Comparison of ENCODE assay signal across 30 cellular contexts in the genomic region with DNA sequence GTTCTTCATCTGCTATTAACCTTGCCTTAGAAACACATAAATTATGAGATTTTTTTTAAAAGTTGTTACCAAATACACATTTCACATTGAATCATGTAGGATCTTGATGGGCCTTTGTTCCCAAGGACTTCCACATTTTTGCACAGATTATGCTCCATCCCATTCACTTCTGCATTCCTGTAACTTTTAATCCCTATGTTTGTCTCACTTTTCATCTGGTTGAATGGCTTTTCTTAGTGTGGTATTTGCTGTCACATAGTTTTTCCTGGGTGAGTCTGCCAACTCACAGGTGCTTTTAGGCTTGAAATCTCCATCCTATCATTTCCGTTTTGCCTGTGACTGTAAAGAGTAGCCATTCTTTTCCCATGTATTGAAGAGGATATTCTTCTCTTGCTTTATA.
"Had no signal": no experiment of that assay in that cellular context is flagged by ENCODE, and none has a peak within 500 bp of the region (broad histone marks: within the 10 kb centered on the region; RNA-seq: fewer than 3 reads in every experiment).

No MANE protein-coding gene starts in this region.

- H3K4me3 Mint-ChIP-seq: activated CD4-positive, alpha-beta memory T cell treated with anti-CD3 and anti-CD28 coated beads for 36 hours; activated CD4-positive, alpha-beta T cell treated with anti-CD3 and anti-CD28 coated beads for 36 hours; activated CD4-positive, alpha-beta T cell treated with anti-CD3 and anti-CD28 coated beads, Interleukin-2, amount 10 ng/mL, durations not matched to agents 24 days and 14 days; activated CD8-positive, alpha-beta memory T cell treated with anti-CD3 and anti-CD28 coated beads, Interleukin-2, amount 10 ng/mL, durations not matched to agents 7 days and 5 days; activated CD8-positive, alpha-beta T cell treated with anti-CD3 and anti-CD28 coated beads, Interleukin-2, amount 10 ng/mL, durations not matched to agents 7 days and 5 days; activated naive CD4-positive, alpha-beta T cell treated with anti-CD3 and anti-CD28 coated beads for 36 hours; activated naive CD4-positive, alpha-beta T cell treated with anti-CD3 and anti-CD28 coated beads, Interleukin-2, amount 50 U/mL, for 24 hours; activated naive CD8-positive, alpha-beta T cell treated with anti-CD3 and anti-CD28 coated beads for 36 hours; activated naive CD8-positive, alpha-beta T cell treated with anti-CD3 and anti-CD28 coated beads, Interleukin-2, amount 50 U/mL, for 24 hours; activated T-helper 1 cell treated with anti-CD3 and anti-CD28 coated beads, Interleukin-12 subunit alpha, Interleukin-12 subunit beta, Interleukin-2, Interleukin-4 antibody, amounts not matched to agents 30 ng/mL and 10 ng/mL and 1 ng/mL, durations not matched to agents 14 hours and 24 hours and 36 hours had no signal

- H3K4me1 Mint-ChIP-seq: activated CD4-positive, alpha-beta T cell treated with anti-CD3 and anti-CD28 coated beads, Interleukin-2, amount 10 ng/mL, durations not matched to agents 24 days and 14 days; activated CD8-positive, alpha-beta memory T cell treated with anti-CD3 and anti-CD28 coated beads, Interleukin-2, amount 10 ng/mL, durations not matched to agents 7 days and 5 days; activated naive CD4-positive, alpha-beta T cell treated with anti-CD3 and anti-CD28 coated beads, Interleukin-2, amount 50 U/mL, for 24 hours had no signal

- H3K9me3 Mint-ChIP-seq: activated CD4-positive, alpha-beta memory T cell treated with anti-CD3 and anti-CD28 coated beads for 36 hours; activated CD4-positive, alpha-beta T cell treated with anti-CD3 and anti-CD28 coated beads, Interleukin-2, amount 10 ng/mL, durations not matched to agents 24 days and 14 days; activated naive CD4-positive, alpha-beta T cell treated with anti-CD3 and anti-CD28 coated beads for 36 hours; activated naive CD4-positive, alpha-beta T cell treated with anti-CD3 and anti-CD28 coated beads, Interleukin-2, amount 50 U/mL, for 24 hours; activated naive CD8-positive, alpha-beta T cell treated with anti-CD3 and anti-CD28 coated beads for 36 hours; activated naive CD8-positive, alpha-beta T cell treated with anti-CD3 and anti-CD28 coated beads, Interleukin-2, amount 50 U/mL, for 24 hours; activated T-helper 1 cell treated with anti-CD3 and anti-CD28 coated beads, Interleukin-12 subunit alpha, Interleukin-12 subunit beta, Interleukin-2, Interleukin-4 antibody, amounts not matched to agents 30 ng/mL and 10 ng/mL and 1 ng/mL, durations not matched to agents 14 hours and 24 hours and 36 hours; activated T-helper 2 cell treated with anti-CD3 and anti-CD28 coated beads, Interferon-gamma antibody, Interleukin-2, Interleukin-4, amounts not matched to agents 10 μg/mL and 5 μg/mL and 100 μg/mL, durations not matched to agents 14 hours and 24 hours and 36 hours had no signal

- H3K27ac ChIP-seq: adrenal gland, body of pancreas, epithelial cell of prostate, esophagus squamous epithelium, gastroesophageal sphincter had no signal

- H3K27me3 Mint-ChIP-seq: activated CD4-positive, alpha-beta memory T cell treated with anti-CD3 and anti-CD28 coated beads for 36 hours; activated CD4-positive, alpha-beta T cell treated with anti-CD3 and anti-CD28 coated beads for 36 hours; activated CD4-positive, alpha-beta T cell treated with anti-CD3 and anti-CD28 coated beads, Interleukin-2, amount 10 ng/mL, durations not matched to agents 24 days and 14 days; activated CD8-positive, alpha-beta memory T cell treated with anti-CD3 and anti-CD28 coated beads, Interleukin-2, amount 10 ng/mL, durations not matched to agents 7 days and 5 days; activated naive CD4-positive, alpha-beta T cell treated with anti-CD3 and anti-CD28 coated beads, Interleukin-2, amount 50 U/mL, for 24 hours; activated naive CD8-positive, alpha-beta T cell treated with anti-CD3 and anti-CD28 coated beads for 36 hours; activated naive CD8-positive, alpha-beta T cell treated with anti-CD3 and anti-CD28 coated beads, Interleukin-2, amount 50 U/mL, for 24 hours had no signal

- H3K27me3 ChIP-seq: adrenal gland, body of pancreas, esophagus squamous epithelium, gastroesophageal sphincter had no signal

- H3K4me1 ChIP-seq: adrenal gland, body of pancreas had no signal

- DNase-seq: activated CD4-positive, alpha-beta memory T cell treated with anti-CD3 and anti-CD28 coated beads for 36 hours; activated CD4-positive, alpha-beta T cell treated with anti-CD3 and anti-CD28 coated beads for 36 hours; activated CD4-positive, alpha-beta T cell treated with anti-CD3 and anti-CD28 coated beads, Interleukin-2, amount 10 ng/mL, durations not matched to agents 24 days and 14 days; activated CD4-positive, CD25-positive, alpha-beta regulatory T cell; activated CD4-positive, CD25-positive, alpha-beta regulatory T cell treated with anti-CD3 and anti-CD28 coated beads, Interleukin-2, amount 50 U/mL, for 72 hours; activated CD8-positive, alpha-beta memory T cell treated with anti-CD3 and anti-CD28 coated beads, Interleukin-2, amount 10 ng/mL, durations not matched to agents 7 days and 5 days; activated CD8-positive, alpha-beta memory T cell treated with anti-CD3 and anti-CD28 coated beads, Interleukin-2, amount 50 U/mL, for 4 hours; activated CD8-positive, alpha-beta T cell treated with anti-CD3 and anti-CD28 coated beads, Interleukin-2, amount 10 ng/mL, durations not matched to agents 7 days and 5 days; activated effector memory CD4-positive, alpha-beta T cell treated with anti-CD3 and anti-CD28 coated beads, Interleukin-2, amount 50 U/mL, for 16 hours; activated naive CD4-positive, alpha-beta T cell treated with anti-CD3 and anti-CD28 coated beads for 36 hours; activated naive CD8-positive, alpha-beta T cell treated with anti-CD3 and anti-CD28 coated beads for 36 hours; activated naive CD8-positive, alpha-beta T cell treated with anti-CD3 and anti-CD28 coated beads, Interleukin-2, amount 50 U/mL, for 24 hours; activated T-cell treated with anti-CD3 and anti-CD28 coated beads, Interleukin-2, amount 50 U/mL, for 1 hour; activated T-cell treated with anti-CD3 and anti-CD28 coated beads, Interleukin-2, amount 50 U/mL, for 48 hours; adrenal gland; amygdala; aorta; body of pancreas; caudate nucleus; cortex of kidney; dermis blood vessel endothelial cell; effector CD8-positive, alpha-beta T cell; esophagus squamous epithelium; foreskin melanocyte; T-helper 2 cell had no signal

- H3K4me3 ChIP-seq: adrenal gland, body of pancreas, esophagus squamous epithelium, gastroesophageal sphincter had no signal

- H3K27ac Mint-ChIP-seq: activated CD4-positive, alpha-beta memory T cell treated with anti-CD3 and anti-CD28 coated beads for 36 hours; activated CD4-positive, alpha-beta T cell treated with anti-CD3 and anti-CD28 coated beads for 36 hours; activated CD4-positive, alpha-beta T cell treated with anti-CD3 and anti-CD28 coated beads, Interleukin-2, amount 10 ng/mL, durations not matched to agents 24 days and 14 days; activated CD8-positive, alpha-beta memory T cell treated with anti-CD3 and anti-CD28 coated beads, Interleukin-2, amount 10 ng/mL, durations not matched to agents 7 days and 5 days; activated CD8-positive, alpha-beta T cell treated with anti-CD3 and anti-CD28 coated beads, Interleukin-2, amount 10 ng/mL, durations not matched to agents 7 days and 5 days; activated naive CD4-positive, alpha-beta T cell treated with anti-CD3 and anti-CD28 coated beads for 36 hours; activated naive CD4-positive, alpha-beta T cell treated with anti-CD3 and anti-CD28 coated beads, Interleukin-2, amount 50 U/mL, for 24 hours; activated naive CD8-positive, alpha-beta T cell treated with anti-CD3 and anti-CD28 coated beads for 36 hours; activated naive CD8-positive, alpha-beta T cell treated with anti-CD3 and anti-CD28 coated beads, Interleukin-2, amount 50 U/mL, for 24 hours; activated T-helper 1 cell treated with anti-CD3 and anti-CD28 coated beads, Interleukin-12 subunit alpha, Interleukin-12 subunit beta, Interleukin-2, Interleukin-4 antibody, amounts not matched to agents 30 ng/mL and 10 ng/mL and 1 ng/mL, durations not matched to agents 14 hours and 24 hours and 36 hours; activated T-helper 2 cell treated with anti-CD3 and anti-CD28 coated beads, Interferon-gamma antibody, Interleukin-2, Interleukin-4, amounts not matched to agents 10 μg/mL and 5 μg/mL and 100 μg/mL, durations not matched to agents 14 hours and 24 hours and 36 hours had no signal

- ATAC-seq: activated CD4-positive, alpha-beta T cell treated with anti-CD3 and anti-CD28 coated beads for 36 hours; activated CD8-positive, alpha-beta memory T cell treated with anti-CD3 and anti-CD28 coated beads, Interleukin-2, amount 10 ng/mL, durations not matched to agents 7 days and 5 days; activated CD8-positive, alpha-beta T cell treated with anti-CD3 and anti-CD28 coated beads, Interleukin-2, amount 10 ng/mL, durations not matched to agents 7 days and 5 days; activated naive CD8-positive, alpha-beta T cell treated with anti-CD3 and anti-CD28 coated beads, Interleukin-2, amount 50 U/mL, for 24 hours; body of pancreas; gastroesophageal sphincter had no signal

- H3K9me3 ChIP-seq: adrenal gland, body of pancreas, esophagus squamous epithelium, gastroesophageal sphincter had no signal
